In the genomic region with DNA sequence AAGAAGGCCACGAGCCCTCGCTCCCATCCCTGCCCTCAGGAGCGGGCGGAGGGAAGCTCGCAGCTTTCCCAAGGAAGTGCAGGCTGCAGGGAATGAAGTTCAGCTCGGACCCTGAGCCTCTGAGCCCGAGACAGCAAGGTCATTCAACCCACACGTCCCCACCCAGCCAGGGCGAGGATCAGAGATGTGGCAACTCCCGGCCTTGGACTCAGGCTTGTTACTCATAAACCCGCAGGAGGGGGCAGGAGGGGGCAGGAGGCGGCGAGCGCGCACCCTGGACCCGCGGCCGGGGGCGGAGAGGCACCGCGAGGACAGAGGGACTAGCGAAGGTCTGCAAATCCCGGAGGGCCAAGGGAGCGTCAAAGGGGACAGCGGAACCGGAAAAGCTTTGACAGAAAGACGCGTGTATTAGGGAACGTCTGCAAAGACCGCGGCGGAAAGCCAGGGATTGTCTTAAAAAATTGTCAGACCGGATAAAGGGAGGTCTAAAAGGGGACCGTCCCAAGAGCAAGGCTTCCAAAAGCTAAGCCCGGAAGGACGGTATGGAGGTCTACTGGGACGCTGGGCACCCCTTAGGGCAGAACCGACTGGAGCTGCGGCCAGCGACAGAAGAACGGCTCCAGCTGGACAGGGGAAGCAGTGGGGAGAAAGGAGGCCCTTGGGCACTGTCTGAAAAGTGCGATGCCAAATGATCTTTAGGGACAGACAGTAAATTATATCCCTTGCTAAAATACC, we compare ENCODE assay signal across 1 cellular context.
TF ChIP-seq lines count a peak whose summit lies in the region.

No MANE protein-coding gene starts in this region.

TF ChIP-seq in HepG2, 621 proteins besides CTCF, POLR2A, EP300 and RAD21 (continued from another document and continues in another):
- peak; percentile 88 for TF ChIP-seq ZHX2 (IDR thresholded peaks at IDR 0.05; ENCODE audit: low read depth)
- no peak; the same call in 1 of the 2 replicates for TF ChIP-seq ZHX2 (CRISPR knock-in tag; IDR thresholded peaks at IDR 0.05; ENCODE audit: borderline replicate concordance)
- TF ChIP-seq ZNF678 (CRISPR knock-in tag; IDR thresholded peaks at IDR 0.05) = 0 out of 2 replicates have a peak, but pooled peaks have one; percentile 81
- TF ChIP-seq ZFP41 (CRISPR knock-in tag; IDR thresholded peaks at IDR 0.05; ENCODE audit: borderline replicate concordance) = peak; percentile 85; the same call in 1 of the 2 replicates
- peak; percentile 83; the same call in 1 of the 2 replicates for TF ChIP-seq ZNF20 (CRISPR knock-in tag; IDR thresholded peaks at IDR 0.05)
- no peak for TF ChIP-seq ZBTB2 (CRISPR knock-in tag; IDR thresholded peaks at IDR 0.05; ENCODE audit: low read depth)
- peak; percentile 48; the same call in 1 of the 2 replicates for TF ChIP-seq MYNN (CRISPR knock-in tag; IDR thresholded peaks at IDR 0.05; ENCODE audit: low read depth)
- peak; percentile 93; the same call in 2 of the 3 replicates for TF ChIP-seq MXI1 (IDR thresholded peaks at IDR 0.05; ENCODE audit: borderline replicate concordance, low read depth, low read length)
- TF ChIP-seq GPN1 (CRISPR knock-in tag; IDR thresholded peaks at IDR 0.05; ENCODE audit: borderline replicate concordance) = peak; percentile 96; the same call in 1 of the 2 replicates
- peak; percentile 79 for TF ChIP-seq ZNF280D (CRISPR knock-in tag; IDR thresholded peaks at IDR 0.05)
- TF ChIP-seq ZNF430 (CRISPR knock-in tag; IDR thresholded peaks at IDR 0.05) = peak; percentile 98
- peak; percentile 92 for TF ChIP-seq SAFB2 (CRISPR knock-in tag; IDR thresholded peaks at IDR 0.05; ENCODE audit: borderline replicate concordance, low read depth)
- TF ChIP-seq U2AF2 (IDR thresholded peaks at IDR 0.05; ENCODE audit: low read depth, low read length) = no peak; the same call in 1 of the 2 replicates
- no peak for TF ChIP-seq ZBTB10 (CRISPR knock-in tag; IDR thresholded peaks at IDR 0.05; ENCODE audit: borderline replicate concordance)
- peak; percentile 96 for TF ChIP-seq ZBTB20 (CRISPR knock-in tag; IDR thresholded peaks at IDR 0.05; ENCODE audit: borderline replicate concordance, low read depth)
- peak; percentile 99 for TF ChIP-seq BRCA1 (CRISPR knock-in tag; IDR thresholded peaks at IDR 0.05)
- peak; percentile 99 for TF ChIP-seq ZNF747 (CRISPR knock-in tag; IDR thresholded peaks at IDR 0.05; ENCODE audit: borderline replicate concordance)
- TF ChIP-seq ZBTB39 (CRISPR knock-in tag; IDR thresholded peaks at IDR 0.05) = peak; percentile 99
- TF ChIP-seq NFATC3 (CRISPR knock-in tag; IDR thresholded peaks at IDR 0.05) = no peak
- TF ChIP-seq NFE2 (CRISPR knock-in tag; IDR thresholded peaks at IDR 0.05) = no peak
- TF ChIP-seq STAT6 (CRISPR knock-in tag; IDR thresholded peaks at IDR 0.05; ENCODE audit: borderline replicate concordance) = peak; percentile 100; the same call in 1 of the 2 replicates
- TF ChIP-seq ESRRA (CRISPR knock-in tag; IDR thresholded peaks at IDR 0.05; ENCODE audit: low read depth) = peak; percentile 100
- peak; percentile 89; the same call in 1 of the 2 replicates for TF ChIP-seq ZNF253 (CRISPR knock-in tag; IDR thresholded peaks at IDR 0.05; ENCODE audit: borderline replicate concordance)
- TF ChIP-seq RXRB (CRISPR knock-in tag; IDR thresholded peaks at IDR 0.05; ENCODE audit: borderline replicate concordance) = peak; percentile 100
- peak; percentile 48 for TF ChIP-seq HNRNPK (IDR thresholded peaks at IDR 0.05; ENCODE audit: low read depth, low read length, poor library complexity, severe bottlenecking)
- no peak for TF ChIP-seq MBD4 (IDR thresholded peaks at IDR 0.05; ENCODE audit: borderline replicate concordance, low read length)
- TF ChIP-seq MLXIP (CRISPR knock-in tag; IDR thresholded peaks at IDR 0.05; ENCODE audit: borderline replicate concordance) = peak; percentile 39
